ENCODE assay signal across 8 cellular contexts in genomic region chr15:100901702-100902435, GRCh38. TPM values are rescaled to one million over a fixed set of nuclear protein-coding genes. Genes with fewer than 3 reads are reported as not detected.
DNase-seq lines count a peak whose midpoint lies in the region; ATAC-seq and TF ChIP-seq lines count a peak whose summit lies in the region.

No MANE protein-coding gene starts in this region.

- H3K9ac ChIP-seq in colonic mucosa (ENCODE audit: low read depth in 2 of 2, low read length in 2 of 2): peak overlapping the region in 1 of 2 donors; percentile 56

- no peaks in the 10 kb centered on the region for H3K36me3 ChIP-seq in colonic mucosa

- no peaks in the 10 kb centered on the region for H3K36me3 Mint-ChIP-seq in stimulated activated memory B cell treated with anti-CD40 and anti-IgM and Interleukin-4, amounts not matched to agents 10 μg/mL and 1 μg/mL and 100 μg/mL, for 72 hours

- no peak for TF ChIP-seq CTCF in colonic mucosa (IDR thresholded peaks at IDR 0.05)

- peak overlapping the region; percentile 66 for H3K27ac Mint-ChIP-seq in stimulated activated memory B cell treated with anti-CD40 and anti-IgM and Interleukin-4, amounts not matched to agents 10 μg/mL and 1 μg/mL and 100 μg/mL, for 72 hours

- peak; percentile 19 for DNase-seq in HCEC 1CT
- no peak for DNase-seq in colonic mucosa
- DNase-seq in left lobe of liver (ENCODE audit: low spot score): no peak
- no peak for DNase-seq in middle frontal gyrus (ENCODE audit: extremely low spot score, low spot score)
- DNase-seq in NCI-H128 (lab: John Stamatoyannopoulos, UW; ENCODE audit: unreplicated experiment): no peak

- no peak overlapping the region for H3K4me3 Mint-ChIP-seq in stimulated activated memory B cell treated with anti-CD40 and anti-IgM and Interleukin-4, amounts not matched to agents 10 μg/mL and 1 μg/mL and 100 μg/mL, for 72 hours

- H3K27me3 ChIP-seq in colonic mucosa: no peaks in the 10 kb centered on the region

- ATAC-seq in left lobe of liver: peak; percentile 21
- no peak for ATAC-seq in stimulated activated memory B cell treated with anti-CD40 and anti-IgM and Interleukin-4, amounts not matched to agents 10 μg/mL and 1 μg/mL and 100 μg/mL, for 72 hours
- ATAC-seq in HG02763 (IDR thresholded peaks at IDR 0.05; ENCODE audit: unreplicated experiment): no peak
- ATAC-seq in GM19452 (IDR thresholded peaks at IDR 0.05; ENCODE audit: unreplicated experiment): no peak

- H3K9me3 Mint-ChIP-seq in stimulated activated memory B cell treated with anti-CD40 and anti-IgM and Interleukin-4, amounts not matched to agents 10 μg/mL and 1 μg/mL and 100 μg/mL, for 72 hours: no peaks in the 10 kb centered on the region

- peaks cover 4% of the 10 kb centered on the region for H3K4me1 Mint-ChIP-seq in stimulated activated memory B cell treated with anti-CD40 and anti-IgM and Interleukin-4, amounts not matched to agents 10 μg/mL and 1 μg/mL and 100 μg/mL, for 72 hours

- H3K9me3 ChIP-seq in colonic mucosa: no peaks in the 10 kb centered on the region

- H3K4me3 ChIP-seq in colonic mucosa: no peak overlapping the region

- H3K4me1 ChIP-seq in colonic mucosa: no peaks in the 10 kb centered on the region

- peak overlapping the region; percentile 72 for H3K27ac ChIP-seq in colonic mucosa

- peaks cover 21% of the 10 kb centered on the region for H3K27me3 Mint-ChIP-seq in stimulated activated memory B cell treated with anti-CD40 and anti-IgM and Interleukin-4, amounts not matched to agents 10 μg/mL and 1 μg/mL and 100 μg/mL, for 72 hours

- intact Hi-C loops in colonic mucosa (cut with DNase I): no loop called here

RNA-seq across cellular contexts. Expression of gene LRRK1, which starts 17.3 kb away (rescaled TPM):
- total RNA-seq in colonic mucosa (10 to 100 TPM; 29.6 to 36.0 TPM), left lobe of liver (2.3 TPM)

RNA-seq across cellular contexts. Expression of gene ALDH1A3, which starts 22.2 kb away (rescaled TPM):
- total RNA-seq in colonic mucosa (1 to 10 TPM; 3.8 to 7.4 TPM), left lobe of liver (4.0 TPM)
